In genomic region chr19:7916137-7916907, GRCh38 we compare ENCODE assay signal across 6 cellular contexts. TPM values are rescaled to one million over a fixed set of nuclear protein-coding genes. Genes with fewer than 3 reads are reported as not detected.
DNase-seq lines count a peak whose midpoint lies in the region; ATAC-seq, FAIRE-seq and TF ChIP-seq lines count a peak whose summit lies in the region.

No MANE protein-coding gene starts in this region.

- peaks cover 8% of the 10 kb centered on the region for H3K36me3 Mint-ChIP-seq in activated naive CD4-positive, alpha-beta T cell treated with anti-CD3 and anti-CD28 coated beads, Interleukin-2, amount 50 U/mL, for 24 hours
- peaks cover 0 to 20% of the 10 kb centered on the region in 2 donors for H3K36me3 Mint-ChIP-seq in naive B cell

- no peak for FAIRE-seq in A549 (lab: Jason Lieb, UNC)

- peak overlapping the region; percentile 43 for H3K4me3 ChIP-seq in A549

- peak overlapping the region; percentile 65 to 90 for H3K27ac ChIP-seq in A549

- peaks cover 16% of the 10 kb centered on the region for H3K27me3 Mint-ChIP-seq in activated naive CD4-positive, alpha-beta T cell treated with anti-CD3 and anti-CD28 coated beads, Interleukin-2, amount 50 U/mL, for 24 hours
- H3K27me3 Mint-ChIP-seq in naive B cell = peaks cover 16 to 48% (median 17%) of the 10 kb centered on the region in 3 donors

- peaks cover 29% of the 10 kb centered on the region for H3K4me1 Mint-ChIP-seq in activated naive CD4-positive, alpha-beta T cell treated with anti-CD3 and anti-CD28 coated beads, Interleukin-2, amount 50 U/mL, for 24 hours
- H3K4me1 Mint-ChIP-seq in naive B cell = peaks cover 26 to 44% (median 31%) of the 10 kb centered on the region in 3 donors

- H3K4me2 ChIP-seq in A549 = peak overlapping the region; percentile 87

- H3K9me3 ChIP-seq in A549 = no peaks in the 10 kb centered on the region

- TF ChIP-seq EP300 in A549 (IDR thresholded peaks at IDR 0.05) = no peak

- no peak for TF ChIP-seq RAD21 in A549 (conservative IDR thresholded peaks at IDR 0.05 in 1 of 2, IDR thresholded peaks at IDR 0.05 in 1 of 2)

- no peak for TF ChIP-seq CTCF in A549 (IDR thresholded peaks at IDR 0.05)

- POLR2A ChIA-PET in A549 (lab: Yijun Ruan, JAX) = interaction anchor here (0.5 kb wide), 1 partner anchor 10 kb away, joined by 3 read pairs; no protein-coding TSS in a partner anchor

- CTCF ChIA-PET in A549 (lab: Yijun Ruan, JAX) = interaction anchor here (0.6 to 2.4 kb wide), 6 partner anchors 8 to 62 kb away, joined by 3 to 11 read pairs (median 3); partner anchors contain the start of gene MAP2K7

- ATAC-seq in A549 (peak; percentile 6 to 15; a peak in 4 of 6 replicates), naive B cell (ENCODE audit: low read depth in 2 of 2) (peak; percentile 2 to 3), HG03469 (IDR thresholded peaks at IDR 0.05; ENCODE audit: unreplicated experiment) (no peak)

- TF ChIP-seq POLR2A in A549 (IDR thresholded peaks at IDR 0.05; ENCODE audit: low read length) = peak; percentile 14; the same call in 1 of the 2 replicates

- no peaks in the 10 kb centered on the region for H3K9me3 Mint-ChIP-seq in activated naive CD4-positive, alpha-beta T cell treated with anti-CD3 and anti-CD28 coated beads, Interleukin-2, amount 50 U/mL, for 24 hours
- H3K9me3 Mint-ChIP-seq in naive B cell = no peaks in the 10 kb centered on the region

- 61% methylated on average over 11 of the region's 90 CpGs for WGBS in A549 (ENCODE audit: missing lambda C conversion rate)

- no peak for DNase-seq in A549 (ENCODE audit: low read depth in 1 of 2, low spot score in 1 of 2)
- peak; percentile 22 for DNase-seq in LHCN-M2 (ENCODE audit: low read depth)
- peak; percentile 56 for DNase-seq in naive B cell
- no peak for DNase-seq in NCI-H226

- peak overlapping the region; percentile 57 for H3K4me3 Mint-ChIP-seq in activated naive CD4-positive, alpha-beta T cell treated with anti-CD3 and anti-CD28 coated beads, Interleukin-2, amount 50 U/mL, for 24 hours
- H3K4me3 Mint-ChIP-seq in naive B cell = peak overlapping the region; percentile 59 to 86 (median 76)

- no peak overlapping the region for H3K27ac Mint-ChIP-seq in activated naive CD4-positive, alpha-beta T cell treated with anti-CD3 and anti-CD28 coated beads, Interleukin-2, amount 50 U/mL, for 24 hours
- peak overlapping the region in 2 of 6 donors; percentile 18 to 61 for H3K27ac Mint-ChIP-seq in naive B cell

- H3K4me1 ChIP-seq in A549 = peaks cover 17% of the 10 kb centered on the region

TF ChIP-seq in A549, 52 proteins besides CTCF, POLR2A, EP300 and RAD21:
- no peak for TF ChIP-seq HMGXB4 (CRISPR knock-in tag; IDR thresholded peaks at IDR 0.05; ENCODE audit: borderline replicate concordance)
- no peak for TF ChIP-seq SMC3 (IDR thresholded peaks at IDR 0.05)
- no peak for TF ChIP-seq HOXA7 (CRISPR knock-in tag; IDR thresholded peaks at IDR 0.05)
- TF ChIP-seq ZSCAN20 (CRISPR knock-in tag; IDR thresholded peaks at IDR 0.05) = no peak
- peak; percentile 58 for TF ChIP-seq ZFP36 (IDR thresholded peaks at IDR 0.05; ENCODE audit: borderline replicate concordance, partially characterized antibody)
- TF ChIP-seq NPAS2 (CRISPR knock-in tag; IDR thresholded peaks at IDR 0.05; ENCODE audit: borderline replicate concordance) = no peak
- TF ChIP-seq RNF2 (IDR thresholded peaks at IDR 0.05; ENCODE audit: borderline replicate concordance, low read depth) = no peak
- TF ChIP-seq, protein P1, sequence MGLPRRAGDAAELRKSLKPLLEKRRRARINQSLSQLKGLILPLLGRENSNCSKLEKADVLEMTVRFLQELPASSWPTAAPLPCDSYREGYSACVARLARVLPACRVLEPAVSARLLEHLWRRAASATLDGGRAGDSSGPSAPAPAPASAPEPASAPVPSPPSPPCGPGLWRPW (IDR thresholded peaks at IDR 0.05) = no peak
- TF ChIP-seq POLR2AphosphoS2 (conservative IDR thresholded peaks at IDR 0.05; ENCODE audit: low read length) = no peak
- peak; percentile 59; the same call in 1 of the 2 replicates for TF ChIP-seq E2F6 (IDR thresholded peaks at IDR 0.05; ENCODE audit: borderline replicate concordance, low read depth)
- no peak for TF ChIP-seq BHLHE40 (IDR thresholded peaks at IDR 0.05; ENCODE audit: low read depth, low read length)

RNA-seq across cellular contexts. Expression of gene TGFBR3L, which starts 1.7 kb away (rescaled TPM):
- 0.21 and 0.40 TPM in 2 replicates for polyA plus RNA-seq in A549 (2011; rRNA removed)
- polyA plus RNA-seq in A549 (2012; cell fraction: cytosol; rRNA removed) = 1.2 and 2.0 TPM in 2 replicates
- polyA plus RNA-seq in A549 (2012; cell fraction: nucleus; rRNA removed) = 1.2 and 3.0 TPM in 2 replicates
- polyA plus RNA-seq in A549 (2017; fragmentation: RNase III; extraction: RNeasy Plus Mini Kit Qiagen cat#74134 plus additional on column Dnase treatment) = 0.70 to 1.4 TPM (median 1.2 TPM) in 3 replicates
- polyA minus RNA-seq in A549 (2011; rRNA and poly(A)+ RNA removed) = 0.39 TPM in 1 of 2 replicates, not detected in the other
- 1.9 and 3.5 TPM in 2 replicates for total RNA-seq in LHCN-M2 (2014; rRNA removed)
- polyA plus RNA-seq in LHCN-M2 (2012) = 1.7 TPM
- polyA plus RNA-seq in naive B cell (ENCODE audit: low read depth in 6 of 6) = not detected

RNA-seq across cellular contexts. Expression of gene SNAPC2, which starts 3.8 kb away (rescaled TPM):
- polyA plus RNA-seq in A549 (2011; rRNA removed) = 8.8 and 9.2 TPM in 2 replicates
- 17.1 and 22.8 TPM in 2 replicates for polyA plus RNA-seq in A549 (2012; cell fraction: cytosol; rRNA removed)
- 20.9 and 24.4 TPM in 2 replicates for polyA plus RNA-seq in A549 (2012; cell fraction: nucleus; rRNA removed)
- 13.4 to 13.8 TPM (median 13.8 TPM) in 3 replicates for polyA plus RNA-seq in A549 (2017; fragmentation: RNase III; extraction: RNeasy Plus Mini Kit Qiagen cat#74134 plus additional on column Dnase treatment)
- 8.2 and 10.5 TPM in 2 replicates for polyA minus RNA-seq in A549 (2011; rRNA and poly(A)+ RNA removed)
- 25.5 and 28.8 TPM in 2 replicates for total RNA-seq in LHCN-M2 (2014; rRNA removed)
- 25.5 TPM for polyA plus RNA-seq in LHCN-M2 (2012)
- polyA plus RNA-seq in naive B cell (ENCODE audit: low read depth in 6 of 6) = 10 to 100 TPM in 4 of 6 donors, 1 to 10 TPM in 2; 1.5 to 20.2 (median 14.7) TPM

RNA-seq across cellular contexts. Expression of gene CTXN1, which starts 9.6 kb away (rescaled TPM):
- polyA plus RNA-seq in A549 (2011; rRNA removed) (0.79 and 1.2 TPM in 2 replicates), A549 (2017; fragmentation: RNase III; extraction: RNeasy Plus Mini Kit Qiagen cat#74134 plus additional on column Dnase treatment) (7.9 to 10.7 TPM (median 9.9 TPM) in 3 replicates), naive B cell (ENCODE audit: low read depth in 6 of 6) (not detected)
- polyA plus RNA-seq in A549 (2012; cell fraction: cytosol; rRNA removed) = 10.8 and 16.5 TPM in 2 replicates
- polyA plus RNA-seq in A549 (2012; cell fraction: nucleus; rRNA removed) = 11.0 and 16.2 TPM in 2 replicates
- 0.33 and 0.78 TPM in 2 replicates for polyA minus RNA-seq in A549 (2011; rRNA and poly(A)+ RNA removed)
- 1.6 and 3.2 TPM in 2 replicates for total RNA-seq in LHCN-M2 (2014; rRNA removed)
- polyA plus RNA-seq in LHCN-M2 (2012) = 5.4 TPM

RNA-seq across cellular contexts. Expression of gene MAP2K7, which starts 12.6 kb away (rescaled TPM):
- polyA plus RNA-seq in A549 (2011; rRNA removed) = 5.5 TPM in 2 replicates
- 9.3 and 12.9 TPM in 2 replicates for polyA plus RNA-seq in A549 (2012; cell fraction: cytosol; rRNA removed)
- polyA plus RNA-seq in A549 (2012; cell fraction: nucleus; rRNA removed) = 37.3 and 41.7 TPM in 2 replicates
- polyA plus RNA-seq in A549 (2017; fragmentation: RNase III; extraction: RNeasy Plus Mini Kit Qiagen cat#74134 plus additional on column Dnase treatment) = 17.4 to 19.4 TPM (median 19.3 TPM) in 3 replicates
- 6.1 and 9.4 TPM in 2 replicates for polyA minus RNA-seq in A549 (2011; rRNA and poly(A)+ RNA removed)
- 9.8 and 13.0 TPM in 2 replicates for total RNA-seq in LHCN-M2 (2014; rRNA removed)
- polyA plus RNA-seq in LHCN-M2 (2012) = 17.2 TPM
- polyA plus RNA-seq in naive B cell (ENCODE audit: low read depth in 6 of 6) = 1 to 10 TPM in 5 of 6 donors, under 1 TPM in 1; 0.50 to 5.1 (median 2.9) TPM

RNA-seq across cellular contexts. Expression of gene TIMM44, which starts 27.1 kb away (rescaled TPM):
- 23.0 and 53.2 TPM in 2 replicates for polyA plus RNA-seq in A549 (2011; rRNA removed)
- polyA plus RNA-seq in A549 (2012; cell fraction: cytosol; rRNA removed) = 69.3 and 79.1 TPM in 2 replicates
- 132 and 180 TPM in 2 replicates for polyA plus RNA-seq in A549 (2012; cell fraction: nucleus; rRNA removed)
- 29.7 to 37.9 TPM (median 33.4 TPM) in 3 replicates for polyA plus RNA-seq in A549 (2017; fragmentation: RNase III; extraction: RNeasy Plus Mini Kit Qiagen cat#74134 plus additional on column Dnase treatment)
- 22.9 and 24.2 TPM in 2 replicates for polyA minus RNA-seq in A549 (2011; rRNA and poly(A)+ RNA removed)
- total RNA-seq in LHCN-M2 (2014; rRNA removed) = 49.0 and 50.5 TPM in 2 replicates
- polyA plus RNA-seq in LHCN-M2 (2012) = 39.0 TPM
- 10 to 100 TPM in 4 of 6 donors, 1 to 10 TPM in 2; 7.8 to 21.0 (median 14.1) TPM for polyA plus RNA-seq in naive B cell (ENCODE audit: low read depth in 6 of 6)

Comparison
In these comparisons a context has a peak if more than half of its experiments do, and no peak if none do; other contexts are left out.
1. DNase-seq: peak in LHCN-M2 (single experiment) and naive B cell (single experiment); none in A549 (0 of 2) and NCI-H226 (single experiment).